ENCODE assay signal across 25 cellular contexts in the genomic region with DNA sequence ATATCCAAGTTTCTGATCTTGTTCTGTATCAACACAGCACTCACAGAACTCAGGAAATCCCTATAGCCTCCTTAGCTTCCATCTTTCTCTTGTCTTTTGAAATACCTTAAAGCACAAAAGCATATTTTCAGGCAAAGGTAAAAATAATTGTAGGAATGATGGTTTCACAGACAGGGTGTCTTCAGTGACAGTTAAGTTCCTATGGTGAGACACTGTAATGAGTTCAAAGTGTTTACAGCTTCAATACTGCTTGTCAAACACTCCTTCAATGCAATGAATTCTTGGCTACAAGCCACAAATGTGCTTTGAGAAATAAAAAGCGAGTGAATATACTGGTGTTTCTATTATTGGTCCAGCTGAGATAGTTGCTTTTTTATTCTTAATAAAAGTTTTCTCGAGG.
"Had no signal": no experiment of that assay in that cellular context is flagged by ENCODE, and none has a peak within 500 bp of the region (broad histone marks: within the 10 kb centered on the region; RNA-seq: fewer than 3 reads in every experiment).

No MANE protein-coding gene starts in this region.

- H3K27ac Mint-ChIP-seq: activated B cell treated with CpG ODN at 0.5 μM for 24 hours; activated CD4-positive, alpha-beta memory T cell treated with anti-CD3 and anti-CD28 coated beads, Interleukin-2, amount 10 ng/mL, durations not matched to agents 7 days and 5 days; activated CD8-positive, alpha-beta memory T cell treated with anti-CD3 and anti-CD28 coated beads, Interleukin-2, amount 10 ng/mL, durations not matched to agents 7 days and 5 days; activated naive CD8-positive, alpha-beta T cell treated with anti-CD3 and anti-CD28 coated beads for 36 hours; activated T-helper 17 cell treated with anti-CD3 and anti-CD28 coated beads, Interleukin-2, amount 50 U/mL, for 72 hours; brain; naive thymus-derived CD4-positive, alpha-beta T cell had no signal

- H3K27me3 ChIP-seq: gastroesophageal sphincter, heart left ventricle, spleen, tibial nerve, uterus had no signal

- H3K4me1 ChIP-seq: spleen had no signal

- H3K36me3 Mint-ChIP-seq: activated CD8-positive, alpha-beta memory T cell treated with anti-CD3 and anti-CD28 coated beads, Interleukin-2, amount 10 ng/mL, durations not matched to agents 7 days and 5 days; activated naive CD8-positive, alpha-beta T cell treated with anti-CD3 and anti-CD28 coated beads for 36 hours; brain; naive thymus-derived CD4-positive, alpha-beta T cell had no signal

- H3K9me3 ChIP-seq: gastroesophageal sphincter, heart left ventricle, left ventricle myocardium inferior, mucosa of descending colon, spleen, tibial nerve, uterus had no signal

- DNase-seq: activated B cell treated with CpG ODN at 0.5 μM for 24 hours; activated CD4-positive, alpha-beta memory T cell treated with anti-CD3 and anti-CD28 coated beads, Interleukin-2, amount 10 ng/mL, durations not matched to agents 7 days and 5 days; activated CD4-positive, alpha-beta T cell treated with anti-CD3 and anti-CD28 coated beads for 4 hours; activated CD8-positive, alpha-beta memory T cell treated with anti-CD3 and anti-CD28 coated beads, Interleukin-2, amount 10 ng/mL, durations not matched to agents 7 days and 5 days; activated naive CD4-positive, alpha-beta T cell; activated naive CD8-positive, alpha-beta T cell treated with anti-CD3 and anti-CD28 coated beads for 36 hours; amygdala; central memory CD4-positive, alpha-beta T cell; heart left ventricle; kidney glomerular epithelial cell; left ventricle myocardium inferior; mesenchymal stem cell; mucosa of descending colon; naive thymus-derived CD4-positive, alpha-beta T cell; spleen; stimulated activated naive CD4-positive, alpha-beta T cell treated with Interleukin-2 at 50 U/mL for 16 hours; T-helper 1 cell; T-helper 9 cell; uterus had no signal

- H3K4me1 Mint-ChIP-seq: activated B cell treated with CpG ODN at 0.5 μM for 24 hours; activated CD4-positive, alpha-beta memory T cell treated with anti-CD3 and anti-CD28 coated beads, Interleukin-2, amount 10 ng/mL, durations not matched to agents 7 days and 5 days; activated CD8-positive, alpha-beta memory T cell treated with anti-CD3 and anti-CD28 coated beads, Interleukin-2, amount 10 ng/mL, durations not matched to agents 7 days and 5 days; activated naive CD8-positive, alpha-beta T cell treated with anti-CD3 and anti-CD28 coated beads for 36 hours; activated T-helper 17 cell treated with anti-CD3 and anti-CD28 coated beads, Interleukin-2, amount 50 U/mL, for 72 hours; naive thymus-derived CD4-positive, alpha-beta T cell had no signal

- H3K36me3 ChIP-seq: gastroesophageal sphincter, heart left ventricle, left ventricle myocardium inferior, spleen, tibial nerve, uterus had no signal

- H3K27ac ChIP-seq: gastroesophageal sphincter, left ventricle myocardium inferior, spleen, tibial nerve, uterus had no signal

- H3K4me3 Mint-ChIP-seq: activated B cell treated with CpG ODN at 0.5 μM for 24 hours; activated CD4-positive, alpha-beta memory T cell treated with anti-CD3 and anti-CD28 coated beads, Interleukin-2, amount 10 ng/mL, durations not matched to agents 7 days and 5 days; activated CD8-positive, alpha-beta memory T cell treated with anti-CD3 and anti-CD28 coated beads, Interleukin-2, amount 10 ng/mL, durations not matched to agents 7 days and 5 days; activated naive CD8-positive, alpha-beta T cell treated with anti-CD3 and anti-CD28 coated beads for 36 hours; activated T-helper 17 cell treated with anti-CD3 and anti-CD28 coated beads, Interleukin-2, amount 50 U/mL, for 72 hours; brain; naive thymus-derived CD4-positive, alpha-beta T cell had no signal

- H3K9me3 Mint-ChIP-seq: activated B cell treated with CpG ODN at 0.5 μM for 24 hours; activated CD4-positive, alpha-beta memory T cell treated with anti-CD3 and anti-CD28 coated beads, Interleukin-2, amount 10 ng/mL, durations not matched to agents 7 days and 5 days; activated T-helper 17 cell treated with anti-CD3 and anti-CD28 coated beads, Interleukin-2, amount 50 U/mL, for 72 hours; brain had no signal

- ATAC-seq: activated CD8-positive, alpha-beta memory T cell treated with anti-CD3 and anti-CD28 coated beads, Interleukin-2, amount 10 ng/mL, durations not matched to agents 7 days and 5 days; activated T-helper 17 cell treated with anti-CD3 and anti-CD28 coated beads, Interleukin-2, amount 50 U/mL, for 72 hours; gastroesophageal sphincter; heart left ventricle; mucosa of descending colon; naive thymus-derived CD4-positive, alpha-beta T cell; sciatic nerve had no signal

- H3K4me3 ChIP-seq: coronary artery, gastroesophageal sphincter, heart left ventricle, left ventricle myocardium inferior, mucosa of descending colon, spleen, tibial nerve, uterus had no signal
